16 cellular contexts compared by ENCODE assay signal in genomic region chr7:44700322-44700721, GRCh38. TPM values are rescaled to one million over a fixed set of nuclear protein-coding genes. Genes with fewer than 3 reads are reported as not detected.
DNase-seq lines count a peak whose midpoint lies in the region; ATAC-seq and TF ChIP-seq lines count a peak whose summit lies in the region.
"Had no signal": no experiment of that assay in that cellular context is flagged by ENCODE, and none has a peak within 500 bp of the region (broad histone marks: within the 10 kb centered on the region; RNA-seq: fewer than 3 reads in every experiment).

No MANE protein-coding gene starts in this region.

- peaks cover 8 to 78% of the 10 kb centered on the region in 2 donors for H3K36me3 ChIP-seq in gastrocnemius medialis
- peaks cover 17 to 29% of the 10 kb centered on the region in 2 donors for H3K36me3 ChIP-seq in body of pancreas (replicated peaks in 1 of 2; ENCODE audit: insufficient read depth in 1 of 2, low read depth in 2 of 2)
- peaks cover 35% of the 10 kb centered on the region; the same call in 1 of the 2 replicates for H3K36me3 ChIP-seq in GM23248 (ENCODE audit: low read depth)

- TF ChIP-seq POLR2A in gastrocnemius medialis (IDR thresholded peaks at IDR 0.05): no peak
- no peak for TF ChIP-seq POLR2A in body of pancreas (IDR thresholded peaks at IDR 0.05)

- no peak overlapping the region for H3K4ac ChIP-seq in H9 (ENCODE audit: low read depth, low read length)

- H2BK5ac ChIP-seq in H9 (ENCODE audit: insufficient read length, low read length): no peak overlapping the region

- H2BK15ac ChIP-seq in H9 (ENCODE audit: low read depth, low read length): no peak overlapping the region

- no peak overlapping the region for H3T11ph ChIP-seq in H9 (ENCODE audit: low read length)

- no peaks in the 10 kb centered on the region for H3K4me1 ChIP-seq in H9 (ENCODE audit: insufficient read depth, low read length)
- H3K4me1 ChIP-seq in gastrocnemius medialis: no peaks in the 10 kb centered on the region
- no peaks in the 10 kb centered on the region for H3K4me1 ChIP-seq in body of pancreas
- H3K4me1 ChIP-seq in GM23248 (ENCODE audit: insufficient read depth): no peaks in the 10 kb centered on the region

- H3K9ac ChIP-seq in H9 (ENCODE audit: extremely low read depth, insufficient read length, low read length) (no peak overlapping the region), GM23248 (no peak overlapping the region)

- no peak overlapping the region for H2BK12ac ChIP-seq in H9 (ENCODE audit: insufficient read length, low read depth, low read length)

- H3K23ac ChIP-seq in H9 (ENCODE audit: insufficient read length, low read depth, low read length): no peak overlapping the region

- peak overlapping the region; percentile 61 for H3K27ac Mint-ChIP-seq in activated naive CD8-positive, alpha-beta T cell
- no peak overlapping the region for H3K27ac Mint-ChIP-seq in activated naive CD8-positive, alpha-beta T cell treated with anti-CD3 and anti-CD28 coated beads for 36 hours
- H3K27ac Mint-ChIP-seq in H9 (peak overlapping the region in 2 of 3 experiments; percentile 49 to 95; a peak in 2 of 7 replicates), brain (peak overlapping the region in 3 of 5 experiments; percentile 11 to 60 (median 14))

- intact Hi-C loops in gastrocnemius medialis (cut with DNase I; ENCODE audit: low total_unique reads): no loop called here
- intact Hi-C loops in body of pancreas (cut with DNase I): no loop called here

- WGBS in H9 (ENCODE audit: extremely low coverage, insufficient read length, low lambda C conversion rate): no CpG with 5 or more reads among the region's 8 CpGs
- 81 to 90% methylated on average over 8 of the region's 8 CpGs for WGBS in body of pancreas, 2 donors
- 90 to 93% methylated on average over 8 of the region's 8 CpGs for whole genome bisulfite sequencing in GM23248 (ENCODE audit: low coverage in 1 of 2, low lambda C conversion rate in 2 of 2, missing lambda C conversion rate in 2 of 2), 2 experiments

- H3K9me3 ChIP-seq in H9 (ENCODE audit: control insufficient read depth, low read depth, low read length): no peaks in the 10 kb centered on the region
- H3K9me3 ChIP-seq in gastrocnemius medialis: no peaks in the 10 kb centered on the region
- no peaks in the 10 kb centered on the region for H3K9me3 ChIP-seq in body of pancreas
- no peaks in the 10 kb centered on the region for H3K9me3 ChIP-seq in GM23248 (ENCODE audit: low read depth)

- H3K4me3 ChIP-seq in gastrocnemius medialis: no peak overlapping the region
- no peak overlapping the region for H3K4me3 ChIP-seq in body of pancreas
- no peak overlapping the region for H3K4me3 ChIP-seq in GM23248

- H4K91ac ChIP-seq in H9 (ENCODE audit: insufficient read length, low read depth, low read length): no peak overlapping the region

- H3K56ac ChIP-seq in H9 (ENCODE audit: insufficient read length, low read depth, low read length): no peak overlapping the region

- H2AFZ ChIP-seq in H9 (ENCODE audit: low read length) (no peak overlapping the region), GM23248 (no peak overlapping the region)

- H3K18ac ChIP-seq in H9 (ENCODE audit: insufficient read length, low read depth, low read length): no peak overlapping the region

- no peak overlapping the region for H2BK20ac ChIP-seq in H9 (ENCODE audit: low read depth, low read length, poor library complexity, severe bottlenecking)

- TF ChIP-seq CTCF in H9 (conservative IDR thresholded peaks at IDR 0.05): no peak
- TF ChIP-seq CTCF in brain (conservative IDR thresholded peaks at IDR 0.05): no peak
- TF ChIP-seq CTCF in gastrocnemius medialis (IDR thresholded peaks at IDR 0.05 in 4 of 5, conservative IDR thresholded peaks at IDR 0.05 in 1 of 5): no peak
- TF ChIP-seq CTCF in body of pancreas (IDR thresholded peaks at IDR 0.05): no peak

- H3K4me2 ChIP-seq in H9 (ENCODE audit: insufficient read depth, insufficient read length, low read length) (no peak overlapping the region), GM23248 (ENCODE audit: unreplicated experiment) (no peak overlapping the region)

- no peak overlapping the region for H3K4me3 Mint-ChIP-seq in activated naive CD8-positive, alpha-beta T cell
- H3K4me3 Mint-ChIP-seq in activated naive CD8-positive, alpha-beta T cell treated with anti-CD3 and anti-CD28 coated beads for 36 hours: no peak overlapping the region
- H3K4me3 Mint-ChIP-seq in H9 (no peak overlapping the region), brain (no peak overlapping the region)

- H2AK5ac ChIP-seq in H9 (ENCODE audit: insufficient read length, low read length): no peak overlapping the region

- peaks cover 13% of the 10 kb centered on the region for H3K36me3 Mint-ChIP-seq in activated naive CD8-positive, alpha-beta T cell
- H3K36me3 Mint-ChIP-seq in activated naive CD8-positive, alpha-beta T cell treated with anti-CD3 and anti-CD28 coated beads for 36 hours: peaks cover 59% of the 10 kb centered on the region
- peaks cover 54 to 71% (median 70%) of the 10 kb centered on the region in 3 experiments for H3K36me3 Mint-ChIP-seq in H9 (ENCODE audit: insufficient read depth in 1 of 3, low read depth in 3 of 3)
- peaks cover 93% of the 10 kb centered on the region for H3K36me3 Mint-ChIP-seq in brain

- no peaks in the 10 kb centered on the region for H3K27me3 Mint-ChIP-seq in activated naive CD8-positive, alpha-beta T cell
- no peaks in the 10 kb centered on the region for H3K27me3 Mint-ChIP-seq in activated naive CD8-positive, alpha-beta T cell treated with anti-CD3 and anti-CD28 coated beads for 36 hours
- H3K27me3 Mint-ChIP-seq in H9 (ENCODE audit: low read depth) (no peaks in the 10 kb centered on the region), brain (no peaks in the 10 kb centered on the region)

- H4K5ac ChIP-seq in H9 (ENCODE audit: insufficient read length, low read depth, low read length): no peak overlapping the region

- in situ Hi-C loops in gastrocnemius medialis (cut with MboI; ENCODE audit: low sequenced_read_pairs in 4 of 4): loop anchor here in 1 of 4 donors (25.0 kb wide), 1 partner anchor 113 kb away; the partner anchor contains the start of gene TMED4
- in situ Hi-C loops in GM23248 (cut with MboI): no loop called here

- no peaks in the 10 kb centered on the region for H3K27me3 ChIP-seq in H9 (ENCODE audit: insufficient read depth, low read length)
- no peaks in the 10 kb centered on the region for H3K27me3 ChIP-seq in gastrocnemius medialis
- H3K27me3 ChIP-seq in body of pancreas: no peaks in the 10 kb centered on the region
- no peaks in the 10 kb centered on the region for H3K27me3 ChIP-seq in GM23248 (replicated peaks; ENCODE audit: insufficient read depth)

- H3K9me2 ChIP-seq in GM23248 (ENCODE audit: insufficient read depth): no peaks in the 10 kb centered on the region

- H4K20me1 ChIP-seq in H9 (ENCODE audit: control insufficient read depth, insufficient read depth, insufficient read length) (no peaks in the 10 kb centered on the region), GM23248 (ENCODE audit: insufficient read depth) (no peaks in the 10 kb centered on the region)

- ATAC-seq in gastrocnemius medialis: no peak
- ATAC-seq in body of pancreas: no peak

- no peak overlapping the region for H4K8ac ChIP-seq in H9 (replicated peaks; ENCODE audit: insufficient read length, low read depth, low read length)

- H3F3A ChIP-seq in GM23248 (ENCODE audit: insufficient read depth): no peaks in the 10 kb centered on the region

- H3K14ac ChIP-seq in H9 (ENCODE audit: insufficient read depth, low read length): no peak overlapping the region

- H2BK120ac ChIP-seq in H9 (ENCODE audit: low read depth, low read length, poor library complexity, severe bottlenecking): no peak overlapping the region

- no peaks in the 10 kb centered on the region for H3K23me2 ChIP-seq in H9 (ENCODE audit: insufficient read length, low read depth, low read length, poor library complexity, severe bottlenecking)

- H3K79me2 ChIP-seq in H9 (ENCODE audit: insufficient read depth, low read length) (no peaks in the 10 kb centered on the region), GM23248 (ENCODE audit: insufficient read depth) (no peaks in the 10 kb centered on the region)

- no peak overlapping the region for H3K27ac ChIP-seq in H9 (ENCODE audit: insufficient read length, low read depth, low read length)
- peak overlapping the region; percentile 62 to 92 (median 67) for H3K27ac ChIP-seq in gastrocnemius medialis
- H3K27ac ChIP-seq in body of pancreas: no peak overlapping the region
- no peak overlapping the region for H3K27ac ChIP-seq in GM23248

- no peaks in the 10 kb centered on the region for H3K79me1 ChIP-seq in H9 (ENCODE audit: insufficient read depth, low read depth, low read length, poor library complexity, severe bottlenecking)

- H3K4me1 Mint-ChIP-seq in activated naive CD8-positive, alpha-beta T cell (ENCODE audit: low read depth): no peaks in the 10 kb centered on the region
- no peaks in the 10 kb centered on the region for H3K4me1 Mint-ChIP-seq in activated naive CD8-positive, alpha-beta T cell treated with anti-CD3 and anti-CD28 coated beads for 36 hours
- H3K4me1 Mint-ChIP-seq in H9 (no peaks in the 10 kb centered on the region), brain (no peaks in the 10 kb centered on the region)

- DNase-seq in activated naive CD8-positive, alpha-beta T cell treated with anti-CD3 and anti-CD28 coated beads for 36 hours: no peak
- DNase-seq in H9 (no peak), gastrocnemius medialis (peak in 1 of 2 donors; percentile 14), glomerular visceral epithelial cell (ENCODE audit: extremely low spot score) (no peak), body of pancreas (no peak), GM23248 (no peak)
- DNase-seq: ACHN, DMS 273 treated with DMSO at 0.1 percent for 48 hours, KBM-7, NCI-H1092, NCI-H1694 treated with DMSO at 0.1 percent for 48 hours, NCI-H446, NCI-H82, SIG-M5 had no signal

- no peaks in the 10 kb centered on the region for H3K9me3 Mint-ChIP-seq in activated naive CD8-positive, alpha-beta T cell (ENCODE audit: low read depth)
- H3K9me3 Mint-ChIP-seq in activated naive CD8-positive, alpha-beta T cell treated with anti-CD3 and anti-CD28 coated beads for 36 hours: peaks cover 4% of the 10 kb centered on the region
- H3K9me3 Mint-ChIP-seq in H9: no peaks in the 10 kb centered on the region; a peak in 1 of 5 replicates
- peaks cover 0 to 9% (median under 1%) of the 10 kb centered on the region in 5 experiments for H3K9me3 Mint-ChIP-seq in brain

RNA-seq across cellular contexts. Expression of gene ZMIZ2, which starts 48.3 kb away (rescaled TPM):
- total RNA-seq in activated naive CD8-positive, alpha-beta T cell treated with anti-CD3 and anti-CD28 coated beads for 36 hours: 100 to 1,000 TPM; 116 to 122 TPM
- 71.8 and 72.9 TPM in 2 replicates for total RNA-seq in H9 (2021)
- 118 TPM for polyA plus RNA-seq in brain (ENCODE audit: insufficient read depth, low read depth, low replicate concordance)
- total RNA-seq in gastrocnemius medialis: 10 to 100 TPM; 10.7 to 19.8 (median 14.0) TPM
- 10 to 100 TPM; 30.9 to 50.4 TPM for total RNA-seq in body of pancreas
- total RNA-seq in GM23248 (2014; rRNA removed; shearing (Covaris generic)): 9.7 and 12.4 TPM in 2 replicates
- 6.1 and 7.8 TPM in 2 replicates for polyA plus RNA-seq in GM23248 (2016; fragmentation: Nextera tagmentation; extraction: Ambion mirVana)

Comparison
In these comparisons a context has a peak if more than half of its experiments do, and no peak if none do; other contexts are left out.
1. H3K27ac ChIP-seq: peak in gastrocnemius medialis (4 of 4); none in H9 (single experiment), body of pancreas (0 of 4) and GM23248 (single experiment).